12 cellular contexts compared by ENCODE assay signal in the genomic region with DNA sequence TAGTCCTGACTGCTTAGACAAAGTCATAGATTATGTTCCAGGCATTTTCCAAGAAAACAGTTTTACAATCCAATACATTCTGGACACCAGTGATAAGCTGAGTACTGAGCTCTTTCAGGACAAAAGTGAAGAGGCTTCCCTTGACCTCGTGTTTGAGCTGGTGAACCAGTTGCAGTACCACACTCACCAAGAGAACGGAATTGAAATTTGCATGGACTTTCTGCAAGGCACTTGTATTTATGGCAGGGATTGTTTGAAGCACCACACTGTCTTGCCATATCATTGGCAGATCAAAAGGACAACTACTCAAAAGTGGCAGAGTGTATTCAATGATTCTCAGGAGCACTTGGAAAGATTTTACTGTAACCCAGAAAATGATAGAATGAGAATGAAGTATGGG. TPM values are rescaled to one million over a fixed set of nuclear protein-coding genes. Genes with fewer than 3 reads are reported as not detected.
DNase-seq lines count a peak whose midpoint lies in the region; ATAC-seq and TF ChIP-seq lines count a peak whose summit lies in the region.
"Had no signal": no experiment of that assay in that cellular context is flagged by ENCODE, and none has a peak within 500 bp of the region (broad histone marks: within the 10 kb centered on the region; RNA-seq: fewer than 3 reads in every experiment).

No MANE protein-coding gene starts in this region.

- peak overlapping the region; percentile 94 for H3K27ac Mint-ChIP-seq in T-helper 17 cell

- no peak for ATAC-seq in T-helper 17 cell

- no peaks in the 10 kb centered on the region for H3K27me3 Mint-ChIP-seq in T-helper 17 cell

- H3K27me3 ChIP-seq in GM06990 (replicated peaks; ENCODE audit: control insufficient read depth, insufficient read depth, low read length): no peaks in the 10 kb centered on the region

- H3K4me3 ChIP-seq in AG10803 (ENCODE audit: low read length) (peak overlapping the region; percentile 81), GM06990 (replicated peaks; ENCODE audit: low read depth, low read length) (peak overlapping the region; percentile 75), fibroblast of the aortic adventitia (ENCODE audit: low read depth, low read length) (peak overlapping the region; percentile 85)

- H3K36me3 Mint-ChIP-seq in T-helper 17 cell (ENCODE audit: low read depth): peaks cover 4% of the 10 kb centered on the region

- H3K4me3 Mint-ChIP-seq in T-helper 17 cell: peak overlapping the region; percentile 73

- peaks cover 55% of the 10 kb centered on the region for H3K4me1 Mint-ChIP-seq in T-helper 17 cell

- TF ChIP-seq CTCF in AG10803 (conservative IDR thresholded peaks at IDR 0.05; ENCODE audit: low read length) (no peak), GM06990 (IDR thresholded peaks at IDR 0.05; ENCODE audit: insufficient read depth, low read length, poor library complexity, severe bottlenecking) (no peak), fibroblast of the aortic adventitia (IDR thresholded peaks at IDR 0.05; ENCODE audit: insufficient read depth, low read length) (no peak)

- peaks cover 12% of the 10 kb centered on the region for H3K36me3 ChIP-seq in GM06990 (ENCODE audit: control insufficient read depth, insufficient read depth, low read length)

- no peaks in the 10 kb centered on the region for H3K9me3 ChIP-seq in T-helper 17 cell (ENCODE audit: control insufficient read depth, low read length, poor library complexity, severe bottlenecking)

- DNase-seq in AG10803 (ENCODE audit: low read depth) (no peak), GM06990 (ENCODE audit: extremely low read depth, insufficient read length) (no peak), T-helper 17 cell (no peak), fibroblast of the aortic adventitia (ENCODE audit: low read depth) (no peak), NCI-H510A (lab: John Stamatoyannopoulos, UW) (no peak), NCI-H2107 (lab: John Stamatoyannopoulos, UW) (no peak), germinal center (ENCODE audit: low spot score) (no peak)
- DNase-seq in central memory CD4-positive, alpha-beta T cell: no peak
- DNase-seq: activated CD4-positive, alpha-beta T cell treated with anti-CD3 and anti-CD28 coated beads for 4 hours; amniotic stem cell; effector CD8-positive, alpha-beta T cell; NCI-H1092 had no signal

RNA-seq across cellular contexts. Expression of a gene that starts 3.8 kb away (rescaled TPM):
- total RNA-seq in T-helper 17 cell (100 to 1,000 TPM; 126 to 180 TPM), fibroblast of the aortic adventitia (ENCODE audit: low replicate concordance) (26.1 and 67.1 TPM in 2 replicates)
